Comparison of ENCODE assay signal across 1 cellular context in genomic region chr9:113992994-113993393, GRCh38.
TF ChIP-seq lines count a peak whose summit lies in the region.

No MANE protein-coding gene starts in this region.

TF ChIP-seq in GM23338, 12 proteins besides CTCF, POLR2A, EP300 and RAD21 (continued from another document):
- no peak for TF ChIP-seq ETS1 (IDR thresholded peaks at IDR 0.05)
- no peak for TF ChIP-seq JUNB (IDR thresholded peaks at IDR 0.05; ENCODE audit: unreplicated experiment)
- no peak for TF ChIP-seq ZNF462 (CRISPR knock-in tag; IDR thresholded peaks at IDR 0.05)
- no peak for TF ChIP-seq STAT1 (IDR thresholded peaks at IDR 0.05; ENCODE audit: unreplicated experiment)
- TF ChIP-seq ZNF331 (CRISPR knock-in tag; IDR thresholded peaks at IDR 0.05; ENCODE audit: low read depth) = no peak
- no peak for TF ChIP-seq NANOG (IDR thresholded peaks at IDR 0.05; ENCODE audit: borderline replicate concordance)
- TF ChIP-seq EZH2 (IDR thresholded peaks at IDR 0.05; ENCODE audit: low read depth, unreplicated experiment) = no peak
- TF ChIP-seq CREB1 (CRISPR knock-in tag; IDR thresholded peaks at IDR 0.05; ENCODE audit: low read depth) = no peak
- TF ChIP-seq EZH2phosphoT487 (IDR thresholded peaks at IDR 0.05; ENCODE audit: unreplicated experiment) = no peak
- TF ChIP-seq POLR2AphosphoS5 (IDR thresholded peaks at IDR 0.05; ENCODE audit: low read depth) = no peak
- no peak for TF ChIP-seq ZNF114 (CRISPR knock-in tag; IDR thresholded peaks at IDR 0.05)
